ENCODE assay signal across 8 cellular contexts in the genomic region with DNA sequence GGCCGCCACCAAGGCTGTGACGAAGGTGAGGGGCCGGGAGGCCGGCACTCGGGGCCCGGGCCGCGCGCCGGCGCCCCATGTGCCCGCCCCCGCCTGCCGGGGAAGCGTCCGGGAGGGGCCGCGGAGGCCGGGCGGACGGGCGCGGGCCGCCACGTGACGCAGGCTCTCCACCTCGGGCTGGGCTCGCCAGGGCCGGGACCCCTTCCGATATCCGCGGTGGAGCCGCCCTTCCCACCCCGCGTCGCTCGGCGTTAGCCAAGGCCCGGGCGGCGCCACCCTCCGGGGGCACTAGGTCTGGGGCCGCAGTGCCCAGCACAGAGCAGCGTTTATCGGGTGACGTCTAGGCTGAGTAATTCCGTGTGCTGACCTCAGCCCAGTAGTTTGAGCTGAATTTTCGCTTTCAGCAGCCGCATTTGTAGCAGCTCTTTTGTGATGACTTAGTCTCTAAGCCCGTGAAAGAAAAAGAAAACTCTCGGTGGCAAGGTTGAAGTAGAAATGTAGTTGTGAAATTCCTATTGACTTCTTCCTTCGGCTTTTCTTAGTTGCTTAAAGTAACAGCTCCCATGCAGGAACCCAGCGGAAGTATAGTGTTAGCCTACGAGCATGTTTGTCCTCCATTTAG. TPM values are rescaled to one million over a fixed set of nuclear protein-coding genes. Genes with fewer than 3 reads are reported as not detected.
DNase-seq lines count a peak whose midpoint lies in the region; ATAC-seq and TF ChIP-seq lines count a peak whose summit lies in the region.

No MANE protein-coding gene starts in this region.

- ATAC-seq in HG03378 (IDR thresholded peaks at IDR 0.05; ENCODE audit: unreplicated experiment) (peak; percentile 30), lung (ENCODE audit: insufficient read depth, low FRiP score) (peak; percentile 19)

- H3K36me3 ChIP-seq in lung (ENCODE audit: control insufficient read depth in 2 of 2, insufficient read depth in 2 of 2, low read length in 2 of 2) = peaks cover 2 to 7% of the 10 kb centered on the region in 2 donors

- WGBS in lung, 2 donors = 0% methylated on average over 36 to 54 of the region's 54 CpGs

- TF ChIP-seq CTCF in lung (IDR thresholded peaks at IDR 0.05; ENCODE audit: control extremely low read depth, extremely low read depth) = no peak

- no peaks in the 10 kb centered on the region for H3K27me3 ChIP-seq in lung (ENCODE audit: control insufficient read depth, insufficient read depth)

- H3K4me1 ChIP-seq in lung (ENCODE audit: control insufficient read depth in 2 of 2, insufficient read depth in 2 of 2, low read length in 2 of 2) = peaks cover 4 to 21% of the 10 kb centered on the region in 2 donors

- no peaks in the 10 kb centered on the region for H3K9me3 ChIP-seq in lung (ENCODE audit: control insufficient read depth in 2 of 2, insufficient read depth in 1 of 2, low read length in 1 of 2)

- DNase-seq in activated CD4-positive, CD25-positive, alpha-beta regulatory T cell treated with anti-CD3 and anti-CD28 coated beads, Interleukin-2, amount 50 U/mL, for 16 hours (ENCODE audit: low read depth, low spot score) = peak; percentile 37
- no peak for DNase-seq in activated CD4-positive, CD25-positive, alpha-beta regulatory T cell (lab: John Stamatoyannopoulos, UW)
- DNase-seq in activated CD4-positive, alpha-beta T cell treated with anti-CD3 and anti-CD28 coated beads for 24 hours (ENCODE audit: low read depth in 2 of 2) = peak; percentile 51 to 52
- DNase-seq in dermis blood vessel endothelial cell (peak; percentile 77), lung (ENCODE audit: low spot score) (peak; percentile 73), NCI-H2227 treated with DMSO at 0.1 percent for 48 hours (lab: John Stamatoyannopoulos, UW) (no peak)
- peak; percentile 65 for DNase-seq in stimulated activated CD8-positive, alpha-beta memory T cell treated with anti-CD3 and anti-CD28 coated beads, Interleukin-12 subunit alpha, Interleukin-12 subunit beta, amount 100 ng/mL, for 4 hours (ENCODE audit: low read depth)

- peak overlapping the region; percentile 96 to 99 for H3K27ac ChIP-seq in lung (ENCODE audit: low read depth in 1 of 2, low read length in 1 of 2)

- peak overlapping the region; percentile 79 for H3K4me3 ChIP-seq in lung

RNA-seq across cellular contexts. Expression of gene CDV3, which starts 0.9 kb away (rescaled TPM):
- 226 and 279 TPM in 2 replicates for total RNA-seq in dermis blood vessel endothelial cell
- 100 to 1,000 TPM; 122 to 138 TPM for total RNA-seq in lung
- polyA plus RNA-seq in lung = 10 to 100 TPM; 50.5 to 87.0 TPM

Comparison
In these comparisons a context has a peak if more than half of its experiments do, and no peak if none do; other contexts are left out.
1. DNase-seq: peak in activated CD4-positive, CD25-positive, alpha-beta regulatory T cell treated with anti-CD3 and anti-CD28 coated beads, Interleukin-2, amount 50 U/mL, for 16 hours (single experiment), activated CD4-positive, alpha-beta T cell treated with anti-CD3 and anti-CD28 coated beads for 24 hours (2 of 2), dermis blood vessel endothelial cell (single experiment), lung (single experiment) and stimulated activated CD8-positive, alpha-beta memory T cell treated with anti-CD3 and anti-CD28 coated beads, Interleukin-12 subunit alpha, Interleukin-12 subunit beta, amount 100 ng/mL, for 4 hours (single experiment); none in activated CD4-positive, CD25-positive, alpha-beta regulatory T cell (0 of 4) and NCI-H2227 treated with DMSO at 0.1 percent for 48 hours (single experiment).